9 cellular contexts compared by ENCODE assay signal in genomic region chr10:22476601-22477364, GRCh38.
A peak's percentile ranks its signal among the peaks of the same experiment; 100 is the strongest.
DNase-seq lines count a peak whose midpoint lies in the region; ATAC-seq and TF ChIP-seq lines count a peak whose summit lies in the region.
"Had no signal": no experiment of that assay in that cellular context is flagged by ENCODE, and none has a peak within 500 bp of the region (broad histone marks: within the 10 kb centered on the region; RNA-seq: fewer than 3 reads in every experiment).

No MANE protein-coding gene starts in this region.

- no peaks in the 10 kb centered on the region for H3K9me3 Mint-ChIP-seq in activated naive CD4-positive, alpha-beta T cell treated with anti-CD3 and anti-CD28 coated beads for 36 hours
- no peaks in the 10 kb centered on the region for H3K9me3 Mint-ChIP-seq in activated naive CD4-positive, alpha-beta T cell treated with anti-CD3 and anti-CD28 coated beads, Interleukin-2, amount 50 U/mL, for 72 hours
- H3K9me3 Mint-ChIP-seq in brain = peaks cover 0 to 10% (median 8%) of the 10 kb centered on the region in 5 experiments

- peaks cover 9% of the 10 kb centered on the region for H3K4me1 Mint-ChIP-seq in activated naive CD4-positive, alpha-beta T cell treated with anti-CD3 and anti-CD28 coated beads for 36 hours (ENCODE audit: low read depth)
- peaks cover 51% of the 10 kb centered on the region for H3K4me1 Mint-ChIP-seq in brain

- no peak overlapping the region for H3K27ac ChIP-seq in thymus (ENCODE audit: low read depth)

- peaks cover 39% of the 10 kb centered on the region for H3K27me3 ChIP-seq in thymus (ENCODE audit: control insufficient read depth, insufficient read depth)

- H3K4me3 ChIP-seq in mucosa of descending colon (no peak overlapping the region), thymus (ENCODE audit: low read length) (peak overlapping the region; percentile 38)

- WGBS in thymus = 18% methylated on average over 57 of the region's 57 CpGs

- H3K27me3 Mint-ChIP-seq in activated naive CD4-positive, alpha-beta T cell treated with anti-CD3 and anti-CD28 coated beads for 36 hours (ENCODE audit: low read depth) = peaks cover 50% of the 10 kb centered on the region
- H3K27me3 Mint-ChIP-seq in brain = peaks cover 53% of the 10 kb centered on the region

- DNase-seq in activated naive CD4-positive, alpha-beta T cell treated with anti-CD3 and anti-CD28 coated beads for 36 hours = no peak
- no peak for DNase-seq in activated naive CD4-positive, alpha-beta T cell treated with anti-CD3 and anti-CD28 coated beads, Interleukin-2, amount 50 U/mL, for 72 hours (ENCODE audit: low spot score in 2 of 2)
- DNase-seq in mucosa of descending colon (peak in 2 of 3 donors; percentile 10 to 25), NCI-H526 (lab: John Stamatoyannopoulos, UW) (no peak)
- DNase-seq: activated effector memory CD4-positive, alpha-beta T cell treated with Interleukin-2 at 50 U/mL for 16 hours had no signal

- H3K4me3 Mint-ChIP-seq in activated naive CD4-positive, alpha-beta T cell treated with anti-CD3 and anti-CD28 coated beads for 36 hours = peak overlapping the region; percentile 59
- peak overlapping the region; percentile 75 to 83 (median 76) for H3K4me3 Mint-ChIP-seq in brain

- intact Hi-C loops in activated naive CD4-positive, alpha-beta T cell treated with anti-CD3 and anti-CD28 coated beads for 36 hours (cut with micrococcal nuclease) = loop anchor here (5.0 kb wide), 1 partner anchor 134 kb away; no protein-coding TSS in a partner anchor
- intact Hi-C loops in mucosa of descending colon (cut with DNase I, micrococcal nuclease) = no loop called here

- no peaks in the 10 kb centered on the region for H3K36me3 Mint-ChIP-seq in activated naive CD4-positive, alpha-beta T cell treated with anti-CD3 and anti-CD28 coated beads for 36 hours (ENCODE audit: low read depth)
- peaks cover 5 to 7% of the 10 kb centered on the region in 2 donors for H3K36me3 Mint-ChIP-seq in activated naive CD4-positive, alpha-beta T cell treated with anti-CD3 and anti-CD28 coated beads, Interleukin-2, amount 50 U/mL, for 72 hours
- no peaks in the 10 kb centered on the region for H3K36me3 Mint-ChIP-seq in brain

- TF ChIP-seq CTCF in brain (conservative IDR thresholded peaks at IDR 0.05) = no peak
- TF ChIP-seq CTCF in mucosa of descending colon (IDR thresholded peaks at IDR 0.05) = no peak

- H3K36me3 ChIP-seq in mucosa of descending colon (ENCODE audit: low read depth) = no peaks in the 10 kb centered on the region
- H3K36me3 ChIP-seq in thymus (ENCODE audit: control insufficient read depth, insufficient read depth) = no peaks in the 10 kb centered on the region

- peaks cover 18% of the 10 kb centered on the region for H3K4me1 ChIP-seq in mucosa of descending colon (ENCODE audit: low read depth)
- peaks cover 7% of the 10 kb centered on the region for H3K4me1 ChIP-seq in thymus (ENCODE audit: control insufficient read depth, insufficient read depth, low read length)

- no peak for ATAC-seq in activated naive CD4-positive, alpha-beta T cell treated with anti-CD3 and anti-CD28 coated beads, Interleukin-2, amount 50 U/mL, for 72 hours
- ATAC-seq in mucosa of descending colon (peak; percentile 21), GM19452 (IDR thresholded peaks at IDR 0.05; ENCODE audit: unreplicated experiment) (no peak), GM21737 (IDR thresholded peaks at IDR 0.05; ENCODE audit: unreplicated experiment) (no peak)

- H3K9me3 ChIP-seq in mucosa of descending colon = no peaks in the 10 kb centered on the region
- no peaks in the 10 kb centered on the region for H3K9me3 ChIP-seq in thymus (ENCODE audit: control insufficient read depth)

- H3K27ac Mint-ChIP-seq in activated naive CD4-positive, alpha-beta T cell treated with anti-CD3 and anti-CD28 coated beads for 36 hours = no peak overlapping the region
- no peak overlapping the region for H3K27ac Mint-ChIP-seq in activated naive CD4-positive, alpha-beta T cell treated with anti-CD3 and anti-CD28 coated beads, Interleukin-2, amount 50 U/mL, for 72 hours
- peak overlapping the region in 2 of 5 experiments; percentile 72 to 88 for H3K27ac Mint-ChIP-seq in brain

- CTCF ChIA-PET in activated naive CD4-positive, alpha-beta T cell treated with anti-CD3 and anti-CD28 coated beads for 36 hours (lab: Charles Lee) = interaction anchor here (1.0 to 1.9 kb wide), 2 partner anchors 9 to 21 kb away, joined by 5 read pairs; no protein-coding TSS in a partner anchor

Comparison
In these comparisons a context has a peak if more than half of its experiments do, and no peak if none do; other contexts are left out.
1. DNase-seq: peak in mucosa of descending colon (2 of 3); none in activated naive CD4-positive, alpha-beta T cell treated with anti-CD3 and anti-CD28 coated beads for 36 hours (single experiment), activated naive CD4-positive, alpha-beta T cell treated with anti-CD3 and anti-CD28 coated beads, Interleukin-2, amount 50 U/mL, for 72 hours (0 of 2) and NCI-H526 (0 of 2).